3 cellular contexts compared by ENCODE assay signal in the genomic region with DNA sequence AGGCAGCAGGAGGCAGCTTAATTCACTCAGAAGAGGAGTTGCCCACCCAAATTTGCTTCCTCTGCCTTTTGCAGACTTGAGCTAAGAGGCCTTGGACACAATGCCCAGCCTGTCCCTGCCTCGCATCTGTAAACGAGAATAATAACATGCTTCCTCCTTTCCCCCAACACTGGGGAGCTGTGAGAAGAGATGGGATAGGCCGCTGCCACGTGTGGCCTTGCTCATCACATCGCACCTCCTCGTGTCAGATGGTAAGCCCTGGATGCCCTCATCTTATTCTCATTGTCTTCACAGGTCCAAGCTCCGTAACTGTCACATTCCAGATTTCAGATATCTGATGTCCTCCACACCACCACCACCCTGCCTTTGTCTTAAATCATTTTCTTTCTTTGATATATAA.
TF ChIP-seq lines count a peak whose summit lies in the region.

No MANE protein-coding gene starts in this region.

TF ChIP-seq in IMR-90, 13 proteins besides CTCF, POLR2A, EP300 and RAD21:
- TF ChIP-seq BHLHE40 (IDR thresholded peaks at IDR 0.05; ENCODE audit: low read depth, low read length) (no peak), CHD1 (IDR thresholded peaks at IDR 0.05; ENCODE audit: low read depth, low read length) (no peak), NFE2L2 (IDR thresholded peaks at IDR 0.05; ENCODE audit: low read depth, low read length) (no peak), MAFK (IDR thresholded peaks at IDR 0.05; ENCODE audit: low read depth, low read length) (no peak), MXI1 (IDR thresholded peaks at IDR 0.05; ENCODE audit: borderline replicate concordance, low read depth, low read length) (no peak), FOS (IDR thresholded peaks at IDR 0.05; ENCODE audit: low read depth, low read length) (no peak), CEBPB (IDR thresholded peaks at IDR 0.05; ENCODE audit: low read depth, low read length) (no peak), RFX5 (IDR thresholded peaks at IDR 0.05; ENCODE audit: low read depth, low read length) (no peak)
- TF ChIP-seq, protein P1, sequence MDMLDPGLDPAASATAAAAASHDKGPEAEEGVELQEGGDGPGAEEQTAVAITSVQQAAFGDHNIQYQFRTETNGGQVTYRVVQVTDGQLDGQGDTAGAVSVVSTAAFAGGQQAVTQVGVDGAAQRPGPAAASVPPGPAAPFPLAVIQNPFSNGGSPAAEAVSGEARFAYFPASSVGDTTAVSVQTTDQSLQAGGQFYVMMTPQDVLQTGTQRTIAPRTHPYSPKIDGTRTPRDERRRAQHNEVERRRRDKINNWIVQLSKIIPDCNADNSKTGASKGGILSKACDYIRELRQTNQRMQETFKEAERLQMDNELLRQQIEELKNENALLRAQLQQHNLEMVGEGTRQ (IDR thresholded peaks at IDR 0.05; ENCODE audit: low read depth, low read length): no peak
- TF ChIP-seq, protein P2, sequence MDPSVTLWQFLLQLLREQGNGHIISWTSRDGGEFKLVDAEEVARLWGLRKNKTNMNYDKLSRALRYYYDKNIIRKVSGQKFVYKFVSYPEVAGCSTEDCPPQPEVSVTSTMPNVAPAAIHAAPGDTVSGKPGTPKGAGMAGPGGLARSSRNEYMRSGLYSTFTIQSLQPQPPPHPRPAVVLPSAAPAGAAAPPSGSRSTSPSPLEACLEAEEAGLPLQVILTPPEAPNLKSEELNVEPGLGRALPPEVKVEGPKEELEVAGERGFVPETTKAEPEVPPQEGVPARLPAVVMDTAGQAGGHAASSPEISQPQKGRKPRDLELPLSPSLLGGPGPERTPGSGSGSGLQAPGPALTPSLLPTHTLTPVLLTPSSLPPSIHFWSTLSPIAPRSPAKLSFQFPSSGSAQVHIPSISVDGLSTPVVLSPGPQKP (IDR thresholded peaks at IDR 0.05; ENCODE audit: borderline replicate concordance, low read depth, low read length): no peak

TF ChIP-seq in WTC11, 78 proteins besides CTCF, POLR2A, EP300 and RAD21:
- TF ChIP-seq ZNF671 (CRISPR knock-in tag; IDR thresholded peaks at IDR 0.05): no peak
- TF ChIP-seq, protein P3, sequence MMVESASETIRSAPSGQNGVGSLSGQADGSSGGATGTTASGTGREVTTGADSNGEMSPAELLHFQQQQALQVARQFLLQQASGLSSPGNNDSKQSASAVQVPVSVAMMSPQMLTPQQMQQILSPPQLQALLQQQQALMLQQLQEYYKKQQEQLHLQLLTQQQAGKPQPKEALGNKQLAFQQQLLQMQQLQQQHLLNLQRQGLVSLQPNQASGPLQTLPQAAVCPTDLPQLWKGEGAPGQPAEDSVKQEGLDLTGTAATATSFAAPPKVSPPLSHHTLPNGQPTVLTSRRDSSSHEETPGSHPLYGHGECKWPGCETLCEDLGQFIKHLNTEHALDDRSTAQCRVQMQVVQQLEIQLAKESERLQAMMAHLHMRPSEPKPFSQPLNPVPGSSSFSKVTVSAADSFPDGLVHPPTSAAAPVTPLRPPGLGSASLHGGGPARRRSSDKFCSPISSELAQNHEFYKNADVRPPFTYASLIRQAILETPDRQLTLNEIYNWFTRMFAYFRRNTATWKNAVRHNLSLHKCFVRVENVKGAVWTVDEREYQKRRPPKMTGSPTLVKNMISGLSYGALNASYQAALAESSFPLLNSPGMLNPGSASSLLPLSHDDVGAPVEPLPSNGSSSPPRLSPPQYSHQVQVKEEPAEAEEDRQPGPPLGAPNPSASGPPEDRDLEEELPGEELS (CRISPR knock-in tag; IDR thresholded peaks at IDR 0.05): no peak
- no peak for TF ChIP-seq CREB1 (CRISPR knock-in tag; IDR thresholded peaks at IDR 0.05)
- TF ChIP-seq ZNF317 (CRISPR knock-in tag; IDR thresholded peaks at IDR 0.05; ENCODE audit: borderline replicate concordance, low read depth): no peak
- TF ChIP-seq, protein P4, sequence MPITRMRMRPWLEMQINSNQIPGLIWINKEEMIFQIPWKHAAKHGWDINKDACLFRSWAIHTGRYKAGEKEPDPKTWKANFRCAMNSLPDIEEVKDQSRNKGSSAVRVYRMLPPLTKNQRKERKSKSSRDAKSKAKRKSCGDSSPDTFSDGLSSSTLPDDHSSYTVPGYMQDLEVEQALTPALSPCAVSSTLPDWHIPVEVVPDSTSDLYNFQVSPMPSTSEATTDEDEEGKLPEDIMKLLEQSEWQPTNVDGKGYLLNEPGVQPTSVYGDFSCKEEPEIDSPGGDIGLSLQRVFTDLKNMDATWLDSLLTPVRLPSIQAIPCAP (CRISPR knock-in tag; IDR thresholded peaks at IDR 0.05): no peak
- TF ChIP-seq ELF4 (CRISPR knock-in tag; IDR thresholded peaks at IDR 0.05; ENCODE audit: low read depth): no peak
- TF ChIP-seq FOXK1 (CRISPR knock-in tag; IDR thresholded peaks at IDR 0.05): no peak
- TF ChIP-seq NFYB (CRISPR knock-in tag; conservative IDR thresholded peaks at IDR 0.05; ENCODE audit: low read depth): no peak
- no peak for TF ChIP-seq JUN (CRISPR knock-in tag; IDR thresholded peaks at IDR 0.05)
- TF ChIP-seq NFE2L1 (CRISPR knock-in tag; IDR thresholded peaks at IDR 0.05): no peak
- TF ChIP-seq NR2C2 (CRISPR knock-in tag; IDR thresholded peaks at IDR 0.05): no peak

TF ChIP-seq in H1, 55 proteins besides CTCF, POLR2A, EP300 and RAD21:
- TF ChIP-seq KDM5A (IDR thresholded peaks at IDR 0.05; ENCODE audit: low read length): no peak
- no peak for TF ChIP-seq BACH1 (IDR thresholded peaks at IDR 0.05; ENCODE audit: low read length)
- TF ChIP-seq RXRA (IDR thresholded peaks at IDR 0.05; ENCODE audit: insufficient read depth, low read depth, low read length): no peak
- TF ChIP-seq HDAC2 (IDR thresholded peaks at IDR 0.05; ENCODE audit: borderline replicate concordance in 1 of 2, low read depth in 2 of 2, low read length in 2 of 2): no peak
- no peak for TF ChIP-seq POU5F1 (IDR thresholded peaks at IDR 0.05; ENCODE audit: low read depth, low read length)
- no peak for TF ChIP-seq HDAC6 (IDR thresholded peaks at IDR 0.05; ENCODE audit: low read depth, low read length)
- no peak for TF ChIP-seq TAF1 (IDR thresholded peaks at IDR 0.05; ENCODE audit: low read depth, low read length)
- no peak for TF ChIP-seq SP1 (IDR thresholded peaks at IDR 0.05; ENCODE audit: low read depth, low read length)
- no peak for TF ChIP-seq TEAD4 (IDR thresholded peaks at IDR 0.05; ENCODE audit: low read depth, low read length)
- TF ChIP-seq, protein P5, sequence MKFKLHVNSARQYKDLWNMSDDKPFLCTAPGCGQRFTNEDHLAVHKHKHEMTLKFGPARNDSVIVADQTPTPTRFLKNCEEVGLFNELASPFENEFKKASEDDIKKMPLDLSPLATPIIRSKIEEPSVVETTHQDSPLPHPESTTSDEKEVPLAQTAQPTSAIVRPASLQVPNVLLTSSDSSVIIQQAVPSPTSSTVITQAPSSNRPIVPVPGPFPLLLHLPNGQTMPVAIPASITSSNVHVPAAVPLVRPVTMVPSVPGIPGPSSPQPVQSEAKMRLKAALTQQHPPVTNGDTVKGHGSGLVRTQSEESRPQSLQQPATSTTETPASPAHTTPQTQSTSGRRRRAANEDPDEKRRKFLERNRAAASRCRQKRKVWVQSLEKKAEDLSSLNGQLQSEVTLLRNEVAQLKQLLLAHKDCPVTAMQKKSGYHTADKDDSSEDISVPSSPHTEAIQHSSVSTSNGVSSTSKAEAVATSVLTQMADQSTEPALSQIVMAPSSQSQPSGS (IDR thresholded peaks at IDR 0.05; ENCODE audit: low read length): no peak
- TF ChIP-seq CHD2 (IDR thresholded peaks at IDR 0.05; ENCODE audit: low read length): no peak
- no peak for TF ChIP-seq CHD1 (IDR thresholded peaks at IDR 0.05; ENCODE audit: low read depth, low read length)
- no peak for TF ChIP-seq FOSL1 (IDR thresholded peaks at IDR 0.05; ENCODE audit: insufficient read depth, low read depth, low read length)
- TF ChIP-seq PHF8 (conservative IDR thresholded peaks at IDR 0.05; ENCODE audit: low read depth, low read length): no peak
- no peak for TF ChIP-seq TBP (IDR thresholded peaks at IDR 0.05; ENCODE audit: low read depth, low read length)
- no peak for TF ChIP-seq RNF2 (IDR thresholded peaks at IDR 0.05; ENCODE audit: borderline replicate concordance, low read depth, low read length, missing control alignments, poor library complexity, severe bottlenecking)
- TF ChIP-seq, protein P6, sequence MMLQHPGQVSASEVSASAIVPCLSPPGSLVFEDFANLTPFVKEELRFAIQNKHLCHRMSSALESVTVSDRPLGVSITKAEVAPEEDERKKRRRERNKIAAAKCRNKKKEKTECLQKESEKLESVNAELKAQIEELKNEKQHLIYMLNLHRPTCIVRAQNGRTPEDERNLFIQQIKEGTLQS (IDR thresholded peaks at IDR 0.05; ENCODE audit: insufficient read depth, low read depth, low read length): no peak
- TF ChIP-seq CEBPB (IDR thresholded peaks at IDR 0.05; ENCODE audit: low read depth, low read length): no peak
- TF ChIP-seq, protein P1 (IDR thresholded peaks at IDR 0.05; ENCODE audit: low read length): no peak
TF ChIP-seq in H1: peak in this region for 0.
